8 cellular contexts compared by ENCODE assay signal in the genomic region with DNA sequence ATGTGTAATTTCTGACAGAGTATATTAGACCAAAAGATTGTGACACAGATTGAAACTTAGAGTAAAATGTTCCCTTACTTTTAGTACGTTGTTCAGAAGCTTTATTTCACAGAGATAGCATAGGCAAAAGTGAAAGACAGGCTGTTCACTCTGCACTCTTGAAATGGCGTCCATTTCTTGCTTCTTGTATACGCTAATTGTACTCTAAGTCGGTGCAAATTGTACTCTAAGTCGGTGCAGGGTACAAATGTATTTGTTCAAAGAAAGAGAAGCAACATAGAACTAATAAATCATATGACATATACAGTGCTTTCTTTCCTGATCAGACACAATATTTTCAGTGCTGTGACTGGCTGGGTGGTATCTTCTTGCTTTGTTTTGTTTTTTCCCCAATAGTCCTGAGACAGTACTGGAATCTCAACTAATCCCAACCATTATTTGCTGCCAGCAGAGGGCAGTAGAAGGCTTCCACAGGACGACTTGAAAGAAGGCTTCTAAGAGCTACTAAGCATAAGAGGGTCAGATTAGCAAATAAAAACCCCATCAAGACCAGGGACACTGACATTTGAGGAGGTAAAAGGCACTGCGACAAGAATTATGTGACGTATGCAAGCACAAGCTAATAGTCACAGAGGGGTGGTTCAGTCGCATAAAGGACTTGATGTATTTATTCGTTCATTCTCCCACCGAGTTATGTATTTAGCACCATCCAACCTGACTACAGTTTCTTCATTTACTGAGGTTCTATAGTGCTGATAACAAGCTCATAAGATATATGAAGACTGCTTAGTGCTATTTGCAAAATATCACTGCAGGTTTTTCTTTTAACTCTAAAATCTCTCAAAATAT.
DNase-seq lines count a peak whose midpoint lies in the region; ATAC-seq and TF ChIP-seq lines count a peak whose summit lies in the region.

No MANE protein-coding gene starts in this region.

- DNase-seq in Caki2 (ENCODE audit: low read depth) = peak; percentile 56
- DNase-seq in NCI-H446 (lab: John Stamatoyannopoulos, UW) = peak; percentile 89 to 94
- DNase-seq in activated CD8-positive, alpha-beta T cell treated with anti-CD3 and anti-CD28 coated beads for 36 hours = peak; percentile 49
- DNase-seq in foreskin melanocyte = peak; percentile 50
- peak; percentile 10 for DNase-seq in retina

- H3K4me3 Mint-ChIP-seq in activated CD8-positive, alpha-beta T cell treated with anti-CD3 and anti-CD28 coated beads for 36 hours = no peak overlapping the region

- H3K9me3 Mint-ChIP-seq in activated CD8-positive, alpha-beta T cell treated with anti-CD3 and anti-CD28 coated beads for 36 hours = no peaks in the 10 kb centered on the region

- no peaks in the 10 kb centered on the region for H3K27me3 Mint-ChIP-seq in activated CD8-positive, alpha-beta T cell treated with anti-CD3 and anti-CD28 coated beads for 36 hours

- H3K27ac Mint-ChIP-seq in activated CD8-positive, alpha-beta T cell treated with anti-CD3 and anti-CD28 coated beads for 36 hours = no peak overlapping the region

- CTCF ChIA-PET in activated CD8-positive, alpha-beta T cell treated with anti-CD3 and anti-CD28 coated beads for 36 hours (lab: Charles Lee) = interaction anchor here (0.8 to 1.2 kb wide), 3 partner anchors 30 to 233 kb away, joined by 3 to 4 read pairs (median 3); no protein-coding TSS in a partner anchor

- POLR2A ChIA-PET in activated CD8-positive, alpha-beta T cell treated with anti-CD3 and anti-CD28 coated beads for 36 hours (lab: Charles Lee) = no interaction called here

- intact Hi-C loops in activated CD8-positive, alpha-beta T cell treated with anti-CD3 and anti-CD28 coated beads for 36 hours (cut with micrococcal nuclease) = loop anchor here (2.0 kb wide), 1 partner anchor 233 kb away; no protein-coding TSS in a partner anchor

- no peaks in the 10 kb centered on the region for H3K4me1 Mint-ChIP-seq in activated CD8-positive, alpha-beta T cell treated with anti-CD3 and anti-CD28 coated beads for 36 hours (ENCODE audit: low read depth)

- in situ Hi-C loops in Caki2 (cut with HindIII; ENCODE audit: low pct_unique_long_range_greater_than_20kb, low sequenced_read_pairs) = no loop called here

- ATAC-seq in GM19324 (IDR thresholded peaks at IDR 0.05; ENCODE audit: low FRiP score, unreplicated experiment) = peak; percentile 72
- peak; percentile 90 for ATAC-seq in HG03432 (IDR thresholded peaks at IDR 0.05; ENCODE audit: unreplicated experiment)
- no peak for ATAC-seq in activated CD8-positive, alpha-beta T cell treated with anti-CD3 and anti-CD28 coated beads for 36 hours
- ATAC-seq in HG03439 (IDR thresholded peaks at IDR 0.05; ENCODE audit: unreplicated experiment) = no peak

- TF ChIP-seq CTCF in activated CD8-positive, alpha-beta T cell treated with anti-CD3 and anti-CD28 coated beads for 36 hours (IDR thresholded peaks at IDR 0.05) = peak; percentile 33

- H3K36me3 Mint-ChIP-seq in activated CD8-positive, alpha-beta T cell treated with anti-CD3 and anti-CD28 coated beads for 36 hours (ENCODE audit: low read depth) = no peaks in the 10 kb centered on the region

Comparison
In these comparisons a context has a peak if more than half of its experiments do, and no peak if none do; other contexts are left out.
1. DNase-seq: peak in every context shown above with its lines; median percentile 92 in NCI-H446; 56 in Caki2; 50 in foreskin melanocyte; 49 in activated CD8-positive, alpha-beta T cell treated with anti-CD3 and anti-CD28 coated beads for 36 hours; 10 in retina.
2. ATAC-seq: peak in GM19324 (single experiment) and HG03432 (single experiment); none in activated CD8-positive, alpha-beta T cell treated with anti-CD3 and anti-CD28 coated beads for 36 hours (single experiment) and HG03439 (single experiment).